ENCODE assay signal across 1 cellular context in the genomic region with DNA sequence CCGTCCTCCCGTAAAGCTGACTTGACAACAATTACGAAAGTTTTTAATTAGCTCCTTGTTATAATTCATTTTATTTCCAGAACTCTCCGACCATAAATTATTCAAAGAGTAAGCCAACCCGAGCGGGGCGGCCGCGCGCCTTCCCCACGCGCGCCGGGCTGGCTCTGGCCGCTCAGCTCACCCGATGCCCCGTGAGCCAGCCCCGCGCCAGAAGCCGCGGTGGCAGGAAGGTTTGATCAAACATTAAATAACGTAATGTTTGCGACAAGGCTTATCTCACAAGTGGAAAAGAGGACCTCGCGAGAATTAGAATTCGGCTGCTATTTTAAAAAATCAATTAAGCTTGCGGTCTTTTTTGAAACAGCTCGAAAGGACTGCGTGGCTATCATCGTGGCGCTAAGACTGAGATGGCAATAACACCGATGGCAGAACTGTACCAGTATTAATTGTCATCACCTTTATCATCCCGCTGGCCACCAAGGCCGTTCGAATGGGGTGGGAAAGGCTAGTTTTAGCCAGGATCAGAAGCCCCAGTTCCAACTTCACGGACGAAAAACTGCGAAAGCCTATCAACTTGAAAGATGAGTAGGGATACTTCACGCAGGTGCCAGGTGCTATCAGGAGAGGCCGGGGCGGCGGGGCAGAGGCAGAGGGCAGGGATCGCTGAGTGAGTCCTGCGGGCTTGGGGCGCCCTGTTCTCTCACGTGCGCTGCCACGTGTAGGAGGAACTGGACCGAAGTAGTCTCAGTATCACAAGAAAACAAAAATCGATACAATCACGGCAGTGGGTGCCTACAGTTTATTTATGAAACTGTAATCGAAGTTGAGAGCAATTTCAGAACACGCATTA.
TF ChIP-seq lines count a peak whose summit lies in the region.

No MANE protein-coding gene starts in this region.

TF ChIP-seq in WTC11, 78 proteins besides CTCF, POLR2A, EP300 and RAD21 (continued from another document):
- TF ChIP-seq, protein P1, sequence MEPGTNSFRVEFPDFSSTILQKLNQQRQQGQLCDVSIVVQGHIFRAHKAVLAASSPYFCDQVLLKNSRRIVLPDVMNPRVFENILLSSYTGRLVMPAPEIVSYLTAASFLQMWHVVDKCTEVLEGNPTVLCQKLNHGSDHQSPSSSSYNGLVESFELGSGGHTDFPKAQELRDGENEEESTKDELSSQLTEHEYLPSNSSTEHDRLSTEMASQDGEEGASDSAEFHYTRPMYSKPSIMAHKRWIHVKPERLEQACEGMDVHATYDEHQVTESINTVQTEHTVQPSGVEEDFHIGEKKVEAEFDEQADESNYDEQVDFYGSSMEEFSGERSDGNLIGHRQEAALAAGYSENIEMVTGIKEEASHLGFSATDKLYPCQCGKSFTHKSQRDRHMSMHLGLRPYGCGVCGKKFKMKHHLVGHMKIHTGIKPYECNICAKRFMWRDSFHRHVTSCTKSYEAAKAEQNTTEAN (CRISPR knock-in tag; IDR thresholded peaks at IDR 0.05), result no peak
- TF ChIP-seq RORB (CRISPR knock-in tag; IDR thresholded peaks at IDR 0.05) (no peak), KAT7 (CRISPR knock-in tag; IDR thresholded peaks at IDR 0.05; ENCODE audit: borderline replicate concordance) (no peak)
